2 cellular contexts compared by ENCODE assay signal in the genomic region with DNA sequence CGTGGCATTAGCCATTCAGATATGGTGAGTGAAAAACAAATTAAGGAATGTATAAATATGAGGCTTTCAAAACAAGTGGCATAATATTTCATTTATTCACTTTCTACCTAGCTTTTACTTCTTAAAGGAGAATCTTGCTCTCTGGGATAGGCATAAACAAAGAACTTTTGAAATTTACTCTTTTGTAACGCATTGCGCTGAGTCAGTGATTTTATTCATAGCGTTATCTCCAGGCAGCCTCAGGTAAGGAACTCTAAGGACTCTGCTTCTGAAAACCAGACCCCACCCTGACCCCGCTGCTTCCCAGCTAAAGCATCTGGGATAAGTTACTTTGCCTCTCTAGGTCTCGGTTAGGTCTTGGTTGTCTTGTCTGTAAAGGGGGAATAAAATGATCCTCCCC.
TF ChIP-seq lines count a peak whose summit lies in the region.

No MANE protein-coding gene starts in this region.

TF ChIP-seq in HepG2, 621 proteins besides CTCF, POLR2A, EP300 and RAD21:
- TF ChIP-seq RAD51 (IDR thresholded peaks at IDR 0.05; ENCODE audit: borderline replicate concordance): no peak
- TF ChIP-seq HNF4G (IDR thresholded peaks at IDR 0.05; ENCODE audit: borderline replicate concordance, low read depth, low read length): no peak
- no peak for TF ChIP-seq HNF4G (CRISPR knock-in tag; IDR thresholded peaks at IDR 0.05; ENCODE audit: borderline replicate concordance, low read depth)
- no peak for TF ChIP-seq ZNF781 (CRISPR knock-in tag; IDR thresholded peaks at IDR 0.05; ENCODE audit: borderline replicate concordance, not compliant biosample characterization)
- TF ChIP-seq FOXK1 (CRISPR knock-in tag; IDR thresholded peaks at IDR 0.05; ENCODE audit: borderline replicate concordance, low read depth): no peak
- TF ChIP-seq MTA1 (CRISPR knock-in tag; IDR thresholded peaks at IDR 0.05; ENCODE audit: borderline replicate concordance): no peak
- TF ChIP-seq MAFF (IDR thresholded peaks at IDR 0.05; ENCODE audit: low read depth, low read length): peak; percentile 91
- TF ChIP-seq, protein P1, sequence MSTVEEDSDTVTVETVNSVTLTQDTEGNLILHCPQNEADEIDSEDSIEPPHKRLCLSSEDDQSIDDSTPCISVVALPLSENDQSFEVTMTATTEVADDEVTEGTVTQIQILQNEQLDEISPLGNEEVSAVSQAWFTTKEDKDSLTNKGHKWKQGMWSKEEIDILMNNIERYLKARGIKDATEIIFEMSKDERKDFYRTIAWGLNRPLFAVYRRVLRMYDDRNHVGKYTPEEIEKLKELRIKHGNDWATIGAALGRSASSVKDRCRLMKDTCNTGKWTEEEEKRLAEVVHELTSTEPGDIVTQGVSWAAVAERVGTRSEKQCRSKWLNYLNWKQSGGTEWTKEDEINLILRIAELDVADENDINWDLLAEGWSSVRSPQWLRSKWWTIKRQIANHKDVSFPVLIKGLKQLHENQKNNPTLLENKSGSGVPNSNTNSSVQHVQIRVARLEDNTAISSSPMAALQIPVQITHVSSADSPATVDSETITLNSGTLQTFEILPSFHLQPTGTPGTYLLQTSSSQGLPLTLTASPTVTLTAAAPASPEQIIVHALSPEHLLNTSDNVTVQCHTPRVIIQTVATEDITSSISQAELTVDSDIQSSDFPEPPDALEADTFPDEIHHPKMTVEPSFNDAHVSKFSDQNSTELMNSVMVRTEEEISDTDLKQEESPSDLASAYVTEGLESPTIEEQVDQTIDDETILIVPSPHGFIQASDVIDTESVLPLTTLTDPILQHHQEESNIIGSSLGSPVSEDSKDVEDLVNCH (CRISPR knock-in tag; IDR thresholded peaks at IDR 0.05): no peak
- TF ChIP-seq ZNF562 (CRISPR knock-in tag; IDR thresholded peaks at IDR 0.05; ENCODE audit: borderline replicate concordance): no peak
- no peak for TF ChIP-seq ONECUT2 (CRISPR knock-in tag; IDR thresholded peaks at IDR 0.05)
- peak; percentile 93 to 96 for TF ChIP-seq MAFK (conservative IDR thresholded peaks at IDR 0.05 in 1 of 2, IDR thresholded peaks at IDR 0.05 in 1 of 2; ENCODE audit: low read length in 2 of 2)
- TF ChIP-seq ATAD3A (CRISPR knock-in tag; IDR thresholded peaks at IDR 0.05): no peak
- no peak for TF ChIP-seq ZNF432 (CRISPR knock-in tag; IDR thresholded peaks at IDR 0.05; ENCODE audit: borderline replicate concordance)
- TF ChIP-seq NONO (IDR thresholded peaks at IDR 0.05): no peak
- TF ChIP-seq NONO (CRISPR knock-in tag; conservative IDR thresholded peaks at IDR 0.05): no peak
- TF ChIP-seq, protein P2, sequence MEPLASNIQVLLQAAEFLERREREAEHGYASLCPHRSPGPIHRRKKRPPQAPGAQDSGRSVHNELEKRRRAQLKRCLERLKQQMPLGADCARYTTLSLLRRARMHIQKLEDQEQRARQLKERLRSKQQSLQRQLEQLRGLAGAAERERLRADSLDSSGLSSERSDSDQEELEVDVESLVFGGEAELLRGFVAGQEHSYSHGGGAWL (CRISPR knock-in tag; IDR thresholded peaks at IDR 0.05): no peak
- TF ChIP-seq MEF2D (CRISPR knock-in tag; IDR thresholded peaks at IDR 0.05): no peak

TF ChIP-seq in IMR-90, 13 proteins besides CTCF, POLR2A, EP300 and RAD21:
- TF ChIP-seq MAFK (IDR thresholded peaks at IDR 0.05; ENCODE audit: low read depth, low read length) (peak; percentile 79), RFX5 (IDR thresholded peaks at IDR 0.05; ENCODE audit: low read depth, low read length) (no peak)
